5 cellular contexts compared by ENCODE assay signal in the genomic region with DNA sequence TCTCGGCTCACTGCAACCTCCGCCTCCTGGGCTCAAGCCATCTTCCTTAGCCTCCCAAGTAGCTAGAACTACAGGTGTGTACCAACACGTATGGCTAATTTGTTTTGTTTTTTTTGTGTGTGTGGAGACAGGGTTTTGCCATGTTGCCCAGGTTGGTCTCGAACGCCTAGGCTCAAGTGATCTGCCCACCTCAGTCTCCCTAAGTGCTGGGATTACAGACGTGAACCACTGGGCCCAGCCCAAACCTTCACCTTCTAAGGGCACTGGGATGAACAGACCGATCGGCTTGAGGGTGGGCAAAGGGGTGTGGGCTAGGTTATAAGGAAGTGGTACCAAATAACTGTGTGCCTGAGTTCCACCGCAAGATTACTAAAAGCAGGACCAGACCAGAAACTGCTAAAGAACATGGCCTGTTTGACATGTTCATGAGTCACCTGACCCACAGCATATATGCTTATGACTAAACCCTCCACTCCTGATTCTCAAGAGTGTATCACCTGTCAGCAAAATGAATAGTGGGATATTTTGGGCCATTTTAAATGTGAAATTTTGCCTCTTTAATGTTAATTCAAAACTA.
DNase-seq lines count a peak whose midpoint lies in the region; ATAC-seq and FAIRE-seq lines count a peak whose summit lies in the region.
"Had no signal": no experiment of that assay in that cellular context is flagged by ENCODE, and none has a peak within 500 bp of the region (broad histone marks: within the 10 kb centered on the region; RNA-seq: fewer than 3 reads in every experiment).

No MANE protein-coding gene starts in this region.

- FAIRE-seq in HTR-8/SVneo (lab: Jason Lieb, UNC), result peak; percentile 9

- no peak for ATAC-seq in GM18858 (IDR thresholded peaks at IDR 0.05; ENCODE audit: unreplicated experiment)

- DNase-seq in ELR (ENCODE audit: low read depth), result peak; percentile 59
- no peak for DNase-seq in HTR-8/SVneo (ENCODE audit: insufficient read length, low spot score)
- no peak for DNase-seq in hippocampal formation (lab: John Stamatoyannopoulos, UW)
- DNase-seq: DMS 273 treated with DMSO at 0.1 percent for 48 hours had no signal
